8 cellular contexts compared by ENCODE assay signal in genomic region chr18:48947583-48947982, GRCh38. TPM values are rescaled to one million over a fixed set of nuclear protein-coding genes. Genes with fewer than 3 reads are reported as not detected.
DNase-seq lines count a peak whose midpoint lies in the region; ATAC-seq, FAIRE-seq and TF ChIP-seq lines count a peak whose summit lies in the region.

No MANE protein-coding gene starts in this region.

- no peak for ATAC-seq in DND-41 (ENCODE audit: insufficient read depth, low read depth)
- ATAC-seq in PC-3, result no peak
- ATAC-seq in HG02610 (IDR thresholded peaks at IDR 0.05; ENCODE audit: unreplicated experiment), result no peak

- H3K27me3 ChIP-seq in DND-41 (ENCODE audit: insufficient read depth, low read length, poor library complexity) (peaks cover 47% of the 10 kb centered on the region), PC-3 (ENCODE audit: low read length) (no peaks in the 10 kb centered on the region), esophagus muscularis mucosa (no peaks in the 10 kb centered on the region), neuron (ENCODE audit: insufficient read depth, low read length) (no peaks in the 10 kb centered on the region)

- POLR2A ChIA-PET in PC-3 (lab: Charles Lee; ENCODE audit: unreplicated experiment), result no interaction called here

- no TSS peak for BruUV-seq in PC-3 (replicated peaks; lab: Mats Ljungman, UMichigan)

- H3K36me3 ChIP-seq in DND-41 (ENCODE audit: insufficient read depth, low read length) (no peaks in the 10 kb centered on the region; the same call in 1 of the 2 replicates), PC-3 (ENCODE audit: low read depth, low read length) (no peaks in the 10 kb centered on the region), esophagus muscularis mucosa (peaks cover 0 to 6% (median 0%) of the 10 kb centered on the region in 4 donors), neuron (ENCODE audit: insufficient read depth, low read length) (no peaks in the 10 kb centered on the region)

- H3K4me1 ChIP-seq in DND-41 (ENCODE audit: insufficient read depth, low read length), result peaks cover 81% of the 10 kb centered on the region
- H3K4me1 ChIP-seq in PC-3 (ENCODE audit: insufficient read depth, low read length), result peaks cover 37% of the 10 kb centered on the region
- peaks cover 43 to 61% (median 58%) of the 10 kb centered on the region in 4 donors for H3K4me1 ChIP-seq in esophagus muscularis mucosa
- peaks cover 29% of the 10 kb centered on the region for H3K4me1 ChIP-seq in neuron (ENCODE audit: insufficient read depth, low read length)

- DNase-seq in DND-41 (no peak), PC-3 (no peak), esophagus muscularis mucosa (ENCODE audit: extremely low spot score) (no peak), middle frontal gyrus (ENCODE audit: extremely low spot score, low spot score) (no peak), GM12891 (ENCODE audit: insufficient read length, low spot score) (no peak), NCI-H187 treated with DMSO at 0.1 percent for 48 hours (lab: John Stamatoyannopoulos, UW) (no peak)

- no peak overlapping the region for H3K27ac ChIP-seq in DND-41 (ENCODE audit: low read length)
- no peak overlapping the region for H3K27ac ChIP-seq in PC-3 (ENCODE audit: low read length)
- peak overlapping the region; percentile 90 to 99 (median 98) for H3K27ac ChIP-seq in esophagus muscularis mucosa (replicated peaks in 1 of 4)

- H3K9ac ChIP-seq in DND-41 (ENCODE audit: low read depth, low read length) (peak overlapping the region; percentile 59), PC-3 (ENCODE audit: low read length) (no peak overlapping the region)

- no peaks in the 10 kb centered on the region for H3K9me3 ChIP-seq in DND-41 (ENCODE audit: insufficient read depth, low read length, severe bottlenecking)
- H3K9me3 ChIP-seq in PC-3 (ENCODE audit: low read length), result no peaks in the 10 kb centered on the region
- H3K9me3 ChIP-seq in esophagus muscularis mucosa, result no peaks in the 10 kb centered on the region
- H3K9me3 ChIP-seq in neuron (ENCODE audit: low read length), result no peaks in the 10 kb centered on the region

- CTCF ChIA-PET in PC-3 (lab: Charles Lee), result no interaction called here

- H3K4me3 ChIP-seq in DND-41 (ENCODE audit: low read depth in 1 of 2, low read length in 2 of 2), result peak overlapping the region in 1 of 2 experiments; percentile 78; a peak in 2 of 4 replicates
- H3K4me3 ChIP-seq in PC-3 (ENCODE audit: low read length), result peak overlapping the region; percentile 74
- H3K4me3 ChIP-seq in esophagus muscularis mucosa, result peak overlapping the region; percentile 83 to 97 (median 95)
- peak overlapping the region; percentile 58 for H3K4me3 ChIP-seq in neuron (ENCODE audit: low read length)

- WGBS in esophagus muscularis mucosa, result 10% methylated on average over 3 of the region's 3 CpGs

- TF ChIP-seq EP300 in esophagus muscularis mucosa (IDR thresholded peaks at IDR 0.05), result no peak

- H3K9me2 ChIP-seq in PC-3 (replicated peaks; ENCODE audit: low read length), result no peaks in the 10 kb centered on the region

- no peaks in the 10 kb centered on the region for H3F3A ChIP-seq in PC-3 (ENCODE audit: low read length, unreplicated experiment)

- no peak for TF ChIP-seq POLR2A in esophagus muscularis mucosa (IDR thresholded peaks at IDR 0.05; ENCODE audit: low read depth)
- no peak for TF ChIP-seq POLR2A in GM12891 (IDR thresholded peaks at IDR 0.05; ENCODE audit: low read depth, low read length)

- intact Hi-C loops in PC-3 (cut with micrococcal nuclease) (loop anchor here (5.0 to 10.0 kb wide), 2 partner anchors 97 to 115 kb away; no protein-coding TSS in a partner anchor), esophagus muscularis mucosa (cut with DNase I) (loop anchor here (5.0 to 10.0 kb wide), 4 partner anchors 95 to 403 kb away; no protein-coding TSS in a partner anchor)

- FAIRE-seq in GM12891 (lab: Jason Lieb, UNC), result no peak

- TF ChIP-seq CTCF in DND-41 (IDR thresholded peaks at IDR 0.05; ENCODE audit: borderline replicate concordance, extremely low read depth, low read length, poor library complexity, severe bottlenecking) (no peak), PC-3 (conservative IDR thresholded peaks at IDR 0.05; ENCODE audit: low read depth, low read length) (no peak), esophagus muscularis mucosa (IDR thresholded peaks at IDR 0.05) (no peak)

- H3K79me2 ChIP-seq in DND-41 (ENCODE audit: insufficient read depth, low read length) (peaks cover 15% of the 10 kb centered on the region), PC-3 (ENCODE audit: low read length) (peaks cover 52% of the 10 kb centered on the region)

- peaks cover 45% of the 10 kb centered on the region for H4K20me1 ChIP-seq in DND-41 (ENCODE audit: insufficient read depth, low read length)
- peaks cover 9% of the 10 kb centered on the region; the same call in 1 of the 2 replicates for H4K20me1 ChIP-seq in PC-3 (ENCODE audit: low read length)

- H3K4me2 ChIP-seq in DND-41 (ENCODE audit: insufficient read depth, low read length), result peak overlapping the region; percentile 98
- peak overlapping the region; percentile 87 for H3K4me2 ChIP-seq in PC-3 (ENCODE audit: low read length)

- H2AFZ ChIP-seq in DND-41 (ENCODE audit: low read depth, low read length) (no peak overlapping the region), PC-3 (ENCODE audit: low read length) (no peak overlapping the region), neuron (ENCODE audit: low read depth, low read length) (no peak overlapping the region)

TF ChIP-seq in GM12891, 5 proteins besides CTCF, POLR2A, EP300 and RAD21:
- no peak for TF ChIP-seq POLR2AphosphoS5 (IDR thresholded peaks at IDR 0.05; ENCODE audit: low read depth, low read length)
- TF ChIP-seq POU2F2 (IDR thresholded peaks at IDR 0.05; ENCODE audit: low read depth, low read length), result no peak
- no peak for TF ChIP-seq PAX5 (IDR thresholded peaks at IDR 0.05; ENCODE audit: insufficient read depth, low read length, severe bottlenecking)
- TF ChIP-seq SPI1 (IDR thresholded peaks at IDR 0.05; ENCODE audit: low read depth, low read length), result no peak
- TF ChIP-seq TAF1 (IDR thresholded peaks at IDR 0.05; ENCODE audit: low read depth, low read length), result no peak

RNA-seq across cellular contexts. Expression of gene SMAD7, which starts 3.2 kb away (rescaled TPM):
- 7.9 and 9.4 TPM in 2 replicates for total RNA-seq in PC-3 (2014; rRNA removed)
- total RNA-seq in esophagus muscularis mucosa, result 10 to 100 TPM; 22.5 to 54.9 (median 40.0) TPM
- 4.7 TPM for polyA plus RNA-seq in GM12891 (2012; ENCODE audit: low read depth, missing spikeins)

Comparison
In these comparisons a context has a peak if more than half of its experiments do, and no peak if none do; other contexts are left out.
1. H3K27ac ChIP-seq: peak in esophagus muscularis mucosa (4 of 4); none in DND-41 (single experiment) and PC-3 (single experiment).